ENCODE assay signal across 16 cellular contexts in genomic region chr11:117417342-117417741, GRCh38.
DNase-seq lines count a peak whose midpoint lies in the region; ATAC-seq and TF ChIP-seq lines count a peak whose summit lies in the region.
"Had no signal": no experiment of that assay in that cellular context is flagged by ENCODE, and none has a peak within 500 bp of the region (broad histone marks: within the 10 kb centered on the region; RNA-seq: fewer than 3 reads in every experiment).

No MANE protein-coding gene starts in this region.

- no peak overlapping the region for H3K27ac ChIP-seq in right atrium auricular region
- no peak overlapping the region for H3K27ac ChIP-seq in endodermal cell (ENCODE audit: low read depth, low read length)
- H3K27ac ChIP-seq in mammary epithelial cell (ENCODE audit: insufficient read depth, low read depth, low read length) = no peak overlapping the region
- no peak overlapping the region for H3K27ac ChIP-seq in psoas muscle

- BruUV-seq in mammary epithelial cell (replicated peaks; lab: Mats Ljungman, UMichigan) = no TSS peak

- no peak overlapping the region for H3K4me2 ChIP-seq in mammary epithelial cell (ENCODE audit: insufficient read depth, low read depth, low read length)
- H3K4me2 ChIP-seq: GM23338 had no signal

- H3K27me3 ChIP-seq in right atrium auricular region (no peaks in the 10 kb centered on the region), endodermal cell (ENCODE audit: control insufficient read depth, insufficient read depth, low read length, poor library complexity, severe bottlenecking) (no peaks in the 10 kb centered on the region), mammary epithelial cell (ENCODE audit: insufficient read depth, low read length) (no peaks in the 10 kb centered on the region), psoas muscle (ENCODE audit: insufficient read depth in 3 of 3, low read length in 2 of 3) (no peaks in the 10 kb centered on the region)
- H3K27me3 ChIP-seq: BE2C had no signal

- H3K4me3 ChIP-seq in right atrium auricular region (no peak overlapping the region), endodermal cell (ENCODE audit: low read length) (no peak overlapping the region), mammary epithelial cell (replicated peaks in 1 of 3; ENCODE audit: insufficient read depth in 1 of 3, low read depth in 2 of 3, low read length in 3 of 3) (no peak overlapping the region), psoas muscle (no peak overlapping the region)
- H3K4me3 ChIP-seq: GM23338 had no signal

- H3K36me3 ChIP-seq in right atrium auricular region (no peaks in the 10 kb centered on the region), endodermal cell (ENCODE audit: control insufficient read depth, insufficient read depth, low read length) (peaks cover 11% of the 10 kb centered on the region), mammary epithelial cell (ENCODE audit: insufficient read depth, low read length) (no peaks in the 10 kb centered on the region), psoas muscle (ENCODE audit: insufficient read depth in 1 of 2, low read depth in 1 of 2) (no peaks in the 10 kb centered on the region)
- H3K36me3 ChIP-seq: BE2C had no signal

- peaks cover 19% of the 10 kb centered on the region for H3K4me1 Mint-ChIP-seq in endodermal cell
- H3K4me1 Mint-ChIP-seq: CD4-positive, CD25-positive, alpha-beta regulatory T cell; CD8-positive, alpha-beta memory T cell had no signal

- ATAC-seq in sciatic nerve = no peak
- no peak for ATAC-seq in psoas muscle
- ATAC-seq: GM23338 had no signal

- H3K27ac Mint-ChIP-seq in endodermal cell = no peak overlapping the region
- H3K27ac Mint-ChIP-seq: GM23338 had no signal

- no peak overlapping the region for H3K9ac ChIP-seq in endodermal cell (ENCODE audit: extremely low read depth, low read length, poor library complexity, severe bottlenecking)
- no peak overlapping the region for H3K9ac ChIP-seq in mammary epithelial cell (ENCODE audit: insufficient read depth, low read length)

- H3K9me3 Mint-ChIP-seq in endodermal cell = no peaks in the 10 kb centered on the region
- H3K9me3 Mint-ChIP-seq: CD8-positive, alpha-beta memory T cell; GM23338 had no signal

- dilution Hi-C loops in mammary epithelial cell (cut with HindIII; ENCODE audit: low sequenced_read_pairs) = no loop called here

- H3K36me3 Mint-ChIP-seq in endodermal cell (ENCODE audit: low read depth) = peaks cover 3% of the 10 kb centered on the region

- peak; percentile 53 for DNase-seq in cardiac septum (ENCODE audit: low spot score)
- DNase-seq in right atrium auricular region (ENCODE audit: low spot score) = no peak
- DNase-seq in endodermal cell = peak; percentile 22
- peak; percentile 15 for DNase-seq in sciatic nerve (ENCODE audit: low spot score)
- no peak for DNase-seq in NCI-H187 (lab: John Stamatoyannopoulos, UW)
- DNase-seq in mammary epithelial cell = no peak
- no peak for DNase-seq in psoas muscle
- DNase-seq: ACHN; BE2C; C1 segment of cervical spinal cord; CD4-positive, CD25-positive, alpha-beta regulatory T cell; CD8-positive, alpha-beta memory T cell; COR-L47; HCEC 1CT; IMR-90 had no signal

- in situ Hi-C loops in mammary epithelial cell (cut with MboI; ENCODE audit: low sequenced_read_pairs in 2 of 2) = no loop called here

- no peaks in the 10 kb centered on the region for H3K27me3 Mint-ChIP-seq in endodermal cell (ENCODE audit: insufficient read depth)
- H3K27me3 Mint-ChIP-seq: CD4-positive, CD25-positive, alpha-beta regulatory T cell; CD8-positive, alpha-beta memory T cell had no signal

- H4K20me1 ChIP-seq in mammary epithelial cell (ENCODE audit: insufficient read depth, low read length) = no peaks in the 10 kb centered on the region

- intact Hi-C loops in cardiac septum (cut with DNase I) = no loop called here
- intact Hi-C loops in sciatic nerve (cut with DNase I) = no loop called here
- intact Hi-C loops in mammary epithelial cell (cut with micrococcal nuclease) = no loop called here
- intact Hi-C loops in psoas muscle (cut with DNase I) = no loop called here

- no peak overlapping the region for H2AFZ ChIP-seq in mammary epithelial cell (ENCODE audit: low read depth, low read length)
- H2AFZ ChIP-seq: GM23338 had no signal

- TF ChIP-seq CTCF in right atrium auricular region (IDR thresholded peaks at IDR 0.05) (no peak), endodermal cell (conservative IDR thresholded peaks at IDR 0.05) (no peak), mammary epithelial cell (conservative IDR thresholded peaks at IDR 0.05 in 1 of 2, IDR thresholded peaks at IDR 0.05 in 1 of 2; ENCODE audit: extremely low read depth in 1 of 2, insufficient read depth in 1 of 2, low read depth in 1 of 2, low read length in 2 of 2) (no peak), psoas muscle (IDR thresholded peaks at IDR 0.05) (no peak)

- H3K4me1 ChIP-seq in right atrium auricular region (no peaks in the 10 kb centered on the region), endodermal cell (ENCODE audit: control insufficient read depth, insufficient read depth, low read length) (peaks cover 10% of the 10 kb centered on the region), mammary epithelial cell (ENCODE audit: insufficient read depth, low read length) (no peaks in the 10 kb centered on the region), psoas muscle (no peaks in the 10 kb centered on the region)
- H3K4me1 ChIP-seq: BE2C had no signal

- H3K9me3 ChIP-seq in right atrium auricular region (no peaks in the 10 kb centered on the region), endodermal cell (ENCODE audit: control insufficient read depth, low read length) (no peaks in the 10 kb centered on the region), mammary epithelial cell (replicated peaks; ENCODE audit: insufficient read depth, low read length) (no peaks in the 10 kb centered on the region), psoas muscle (no peaks in the 10 kb centered on the region)
- H3K9me3 ChIP-seq: BE2C had no signal

- no peaks in the 10 kb centered on the region for H3K79me2 ChIP-seq in mammary epithelial cell (ENCODE audit: insufficient read depth, low read length)

- no peak overlapping the region for H3K4me3 Mint-ChIP-seq in endodermal cell
- H3K4me3 Mint-ChIP-seq: CD4-positive, CD25-positive, alpha-beta regulatory T cell; CD8-positive, alpha-beta memory T cell; GM23338 had no signal

- 78 to 93% methylated on average over 3 to 6 of the region's 6 CpGs for WGBS in endodermal cell (ENCODE audit: insufficient coverage in 1 of 2, insufficient read length in 1 of 2), 2 experiments
- WGBS in mammary epithelial cell (ENCODE audit: low coverage, missing lambda C conversion rate) = 89% methylated on average over 5 of the region's 6 CpGs
- 52 to 59% (median 54%) methylated on average over 6 of the region's 6 CpGs for WGBS in psoas muscle, 3 donors

- CTCF ChIA-PET in mammary epithelial cell (lab: Charles Lee; ENCODE audit: low non-redundant PET) = no interaction called here

Comparison
In these comparisons a context has a peak if more than half of its experiments do, and no peak if none do; other contexts are left out.
1. DNase-seq: peak in cardiac septum (single experiment), endodermal cell (single experiment) and sciatic nerve (single experiment); none in right atrium auricular region (single experiment), NCI-H187 (0 of 2), mammary epithelial cell (single experiment) and psoas muscle (0 of 2).